In genomic region chr1:228377664-228378452, GRCh38 we compare ENCODE assay signal across 8 cellular contexts. TPM values are rescaled to one million over a fixed set of nuclear protein-coding genes. Genes with fewer than 3 reads are reported as not detected.
DNase-seq lines count a peak whose midpoint lies in the region; ATAC-seq and TF ChIP-seq lines count a peak whose summit lies in the region.

No MANE protein-coding gene starts in this region.

- no peak overlapping the region for H3K27ac Mint-ChIP-seq in activated T-cell treated with anti-CD3 and anti-CD28 coated beads, Interleukin-2, amount 50 U/mL, for 24 hours

- peaks cover 18% of the 10 kb centered on the region for H3K27me3 Mint-ChIP-seq in activated T-cell treated with anti-CD3 and anti-CD28 coated beads, Interleukin-2, amount 50 U/mL, for 24 hours

- no peaks in the 10 kb centered on the region for H3K36me3 Mint-ChIP-seq in activated T-cell treated with anti-CD3 and anti-CD28 coated beads, Interleukin-2, amount 50 U/mL, for 24 hours (ENCODE audit: low read depth)

- H3K9me3 ChIP-seq in HAP-1 = no peaks in the 10 kb centered on the region
- H3K9me3 ChIP-seq in gastrocnemius medialis = no peaks in the 10 kb centered on the region

- intact Hi-C loops in left cardiac atrium (cut with DNase I) = no loop called here
- intact Hi-C loops in gastrocnemius medialis (cut with DNase I; ENCODE audit: low total_unique reads) = no loop called here

- H3K4me1 ChIP-seq in HAP-1 (peaks cover 9% of the 10 kb centered on the region; the same call in 1 of the 2 replicates), gastrocnemius medialis (peaks cover 10 to 24% of the 10 kb centered on the region in 2 donors)

- no peak for TF ChIP-seq POLR2A in gastrocnemius medialis (IDR thresholded peaks at IDR 0.05)

- DNase-seq in HAP-1 (ENCODE audit: low spot score in 2 of 2) (no peak), left cardiac atrium (peak; percentile 38), gastrocnemius medialis (no peak), NCI-H2081 (lab: John Stamatoyannopoulos, UW) (no peak), NCI-H82 (lab: John Stamatoyannopoulos, UW) (no peak)
- DNase-seq in activated T-cell treated with anti-CD3 and anti-CD28 coated beads, Interleukin-2, amount 50 U/mL, for 24 hours = no peak

- no peaks in the 10 kb centered on the region for H3K9me3 Mint-ChIP-seq in activated T-cell treated with anti-CD3 and anti-CD28 coated beads, Interleukin-2, amount 50 U/mL, for 24 hours

- H3K4me3 ChIP-seq in HAP-1 = peak overlapping the region; percentile 37
- H3K4me3 ChIP-seq in gastrocnemius medialis = peak overlapping the region in 1 of 4 donors; percentile 47

- H3K4me1 Mint-ChIP-seq in activated T-cell treated with anti-CD3 and anti-CD28 coated beads, Interleukin-2, amount 50 U/mL, for 24 hours (ENCODE audit: low read depth) = peaks cover 8% of the 10 kb centered on the region

- ATAC-seq in left cardiac atrium (peak; percentile 12 to 24), gastrocnemius medialis (no peak), HG03521 (IDR thresholded peaks at IDR 0.05; ENCODE audit: unreplicated experiment) (no peak), GM19328 (IDR thresholded peaks at IDR 0.05; ENCODE audit: unreplicated experiment) (no peak)

- no peaks in the 10 kb centered on the region for H3K27me3 ChIP-seq in HAP-1 (ENCODE audit: low read depth)
- no peaks in the 10 kb centered on the region for H3K27me3 ChIP-seq in gastrocnemius medialis

- H3K4me3 Mint-ChIP-seq in activated T-cell treated with anti-CD3 and anti-CD28 coated beads, Interleukin-2, amount 50 U/mL, for 24 hours = peak overlapping the region; percentile 44

- H3K36me3 ChIP-seq in HAP-1 (replicated peaks) (no peaks in the 10 kb centered on the region), gastrocnemius medialis (peaks cover 0 to 56% of the 10 kb centered on the region in 2 donors)

- in situ Hi-C loops in HAP-1 (cut with MboI; ENCODE audit: low sequenced_read_pairs) (no loop called here), gastrocnemius medialis (cut with MboI; ENCODE audit: low sequenced_read_pairs in 4 of 4) (no loop called here)

- peak overlapping the region; percentile 20 to 92 (median 75) for H3K27ac ChIP-seq in gastrocnemius medialis

- no peak for TF ChIP-seq CTCF in gastrocnemius medialis (IDR thresholded peaks at IDR 0.05 in 4 of 5, conservative IDR thresholded peaks at IDR 0.05 in 1 of 5)

RNA-seq across cellular contexts. Expression of gene TRIM11, which starts 28.8 kb away (rescaled TPM):
- 1 to 10 TPM; 9.0 to 9.5 TPM for total RNA-seq in left cardiac atrium
- total RNA-seq in gastrocnemius medialis = 10 to 100 TPM in 2 of 4 donors, 1 to 10 TPM in 2; 4.0 to 12.2 (median 9.3) TPM

RNA-seq across cellular contexts. Expression of gene TRIM17, which starts 38.8 kb away (rescaled TPM):
- total RNA-seq in left cardiac atrium (under 1 TPM; 0.42 to 0.88 TPM), gastrocnemius medialis (not detected)

Comparison
In these comparisons a context has a peak if more than half of its experiments do, and no peak if none do; other contexts are left out.
1. ATAC-seq: peak in left cardiac atrium (2 of 2); none in gastrocnemius medialis (0 of 2), HG03521 (single experiment) and GM19328 (single experiment).